21 cellular contexts compared by ENCODE assay signal in genomic region chr11:82398300-82398815, GRCh38.
A peak's percentile ranks its signal among the peaks of the same experiment; 100 is the strongest.
DNase-seq lines count a peak whose midpoint lies in the region; ATAC-seq and TF ChIP-seq lines count a peak whose summit lies in the region.
"Had no signal": no experiment of that assay in that cellular context is flagged by ENCODE, and none has a peak within 500 bp of the region (broad histone marks: within the 10 kb centered on the region; RNA-seq: fewer than 3 reads in every experiment).

No MANE protein-coding gene starts in this region.

- no peak overlapping the region for H3K27ac ChIP-seq in lung (ENCODE audit: low read depth in 1 of 2, low read length in 1 of 2)
- H3K27ac ChIP-seq: breast epithelium, esophagus muscularis mucosa, GM23248, RWPE1, tibial artery had no signal

- no peak overlapping the region for H3K4me3 ChIP-seq in fibroblast of mammary gland (ENCODE audit: control insufficient read depth, low read depth, low read length)
- H3K4me3 ChIP-seq in lung = no peak overlapping the region
- H3K4me3 ChIP-seq: breast epithelium, esophagus muscularis mucosa, GM23248, spleen, tibial artery had no signal

- H3K36me3 ChIP-seq in lung (ENCODE audit: control insufficient read depth in 2 of 2, insufficient read depth in 2 of 2, low read length in 2 of 2) = no peaks in the 10 kb centered on the region
- H3K36me3 ChIP-seq: breast epithelium, esophagus muscularis mucosa, spleen, tibial artery had no signal

- H3K27me3 ChIP-seq in lung (ENCODE audit: control insufficient read depth, insufficient read depth) = no peaks in the 10 kb centered on the region
- H3K27me3 ChIP-seq: breast epithelium, esophagus muscularis mucosa, spleen, tibial artery had no signal

- WGBS in lung, 2 donors = 74 to 83% methylated on average over 4 of the region's 4 CpGs

- peaks cover 0 to 2% of the 10 kb centered on the region in 2 donors for H3K9me3 ChIP-seq in lung (ENCODE audit: control insufficient read depth in 2 of 2, insufficient read depth in 1 of 2, low read length in 1 of 2)
- H3K9me3 ChIP-seq: breast epithelium, tibial artery had no signal

- peak; percentile 77 for ATAC-seq in lung (ENCODE audit: insufficient read depth, low FRiP score)
- no peak for ATAC-seq in HG02852 (IDR thresholded peaks at IDR 0.05; ENCODE audit: unreplicated experiment)
- ATAC-seq in GM21737 (IDR thresholded peaks at IDR 0.05; ENCODE audit: unreplicated experiment) = no peak
- ATAC-seq: activated CD8-positive, alpha-beta T cell treated with anti-CD3 and anti-CD28 coated beads, Interleukin-2, amount 10 ng/mL, durations not matched to agents 7 days and 5 days; activated T-cell treated with anti-CD3 and anti-CD28 coated beads, Interleukin-2, amount 50 U/mL, for 72 hours; T-cell had no signal

- no peaks in the 10 kb centered on the region for H3K4me1 ChIP-seq in lung (ENCODE audit: control insufficient read depth in 2 of 2, insufficient read depth in 2 of 2, low read length in 2 of 2)
- H3K4me1 ChIP-seq: breast epithelium, tibial artery had no signal

- peak; percentile 55 for DNase-seq in OCI-M1 (lab: John Stamatoyannopoulos, UW)
- peak; percentile 61 for DNase-seq in fibroblast of mammary gland (ENCODE audit: low read depth)
- DNase-seq in lung (ENCODE audit: low spot score) = no peak
- peak; percentile 18 for DNase-seq in superior temporal gyrus (ENCODE audit: extremely low spot score)
- DNase-seq in DMS153 treated with DMSO at 0.1 percent for 48 hours (lab: John Stamatoyannopoulos, UW; ENCODE audit: unreplicated experiment) = no peak
- DNase-seq: activated CD8-positive, alpha-beta T cell treated with anti-CD3 and anti-CD28 coated beads, Interleukin-2, amount 10 ng/mL, durations not matched to agents 7 days and 5 days; activated naive CD8-positive, alpha-beta T cell treated with anti-CD3 and anti-CD28 coated beads for 36 hours; activated T-cell treated with anti-CD3 and anti-CD28 coated beads, Interleukin-2, amount 50 U/mL, for 72 hours; GM23248; Kasumi-1; kidney; NCI-H345; NK-92 treated with Interleukin-12 subunit alpha and Interleukin-12 subunit beta, amount 100 ng/mL, for 24 hours; spleen; T-cell had no signal

- TF ChIP-seq CTCF in fibroblast of mammary gland (conservative IDR thresholded peaks at IDR 0.05; ENCODE audit: control insufficient read depth, insufficient read depth, low read depth, low read length) = no peak
- no peak for TF ChIP-seq CTCF in lung (IDR thresholded peaks at IDR 0.05; ENCODE audit: control extremely low read depth, extremely low read depth)

Comparison
In these comparisons a context has a peak if more than half of its experiments do, and no peak if none do; other contexts are left out.
1. DNase-seq: peak in OCI-M1 (single experiment), fibroblast of mammary gland (single experiment) and superior temporal gyrus (single experiment); none in lung (single experiment) and DMS153 treated with DMSO at 0.1 percent for 48 hours (single experiment).